8 cellular contexts compared by ENCODE assay signal in the genomic region with DNA sequence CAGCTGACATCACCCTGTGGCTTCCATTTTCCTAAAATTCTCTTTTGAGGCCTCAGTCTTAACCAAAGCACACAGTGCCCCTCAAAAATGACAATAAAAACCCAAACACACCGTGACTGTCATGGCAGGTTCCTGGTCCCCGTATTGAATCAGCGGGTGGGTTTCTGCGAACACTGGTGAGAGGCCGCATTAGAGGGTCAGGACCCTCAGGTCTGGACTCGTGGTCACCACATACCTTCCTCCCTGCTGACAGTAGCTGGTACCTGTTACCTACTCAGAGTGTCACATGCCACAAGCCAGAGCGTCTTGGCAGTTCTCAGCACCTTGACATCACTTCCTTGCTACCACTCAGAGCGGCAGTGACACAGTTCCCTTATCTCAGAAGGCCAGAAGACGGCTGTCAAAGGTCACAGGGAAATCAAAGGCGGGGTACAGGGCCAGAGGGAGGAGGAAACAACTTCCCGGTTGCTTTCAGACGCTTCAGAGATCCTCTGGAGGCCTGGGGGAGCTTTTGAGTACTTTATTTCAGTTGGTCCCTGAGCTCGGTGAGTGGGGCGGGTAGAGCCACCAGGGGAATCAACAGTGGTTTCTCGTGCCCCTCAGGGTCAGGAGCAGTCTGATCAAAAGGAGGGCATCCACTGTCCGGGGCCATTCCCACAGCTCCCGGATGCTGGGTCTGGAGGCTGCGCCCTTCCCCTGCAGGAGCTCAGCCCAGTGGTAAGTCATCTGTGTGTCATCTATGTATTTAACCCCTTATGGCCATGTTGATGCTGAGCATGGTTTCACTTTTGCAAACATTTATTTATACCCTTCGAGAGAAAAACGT. TPM values are rescaled to one million over a fixed set of nuclear protein-coding genes. Genes with fewer than 3 reads are reported as not detected.
DNase-seq lines count a peak whose midpoint lies in the region; ATAC-seq and TF ChIP-seq lines count a peak whose summit lies in the region.

CCR5AS (minus strand) TSS at position 281 of the 826 bp plus-strand sequence.
A gene with protein sequence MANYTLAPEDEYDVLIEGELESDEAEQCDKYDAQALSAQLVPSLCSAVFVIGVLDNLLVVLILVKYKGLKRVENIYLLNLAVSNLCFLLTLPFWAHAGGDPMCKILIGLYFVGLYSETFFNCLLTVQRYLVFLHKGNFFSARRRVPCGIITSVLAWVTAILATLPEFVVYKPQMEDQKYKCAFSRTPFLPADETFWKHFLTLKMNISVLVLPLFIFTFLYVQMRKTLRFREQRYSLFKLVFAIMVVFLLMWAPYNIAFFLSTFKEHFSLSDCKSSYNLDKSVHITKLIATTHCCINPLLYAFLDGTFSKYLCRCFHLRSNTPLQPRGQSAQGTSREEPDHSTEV (plus strand): TSS at position 474 of the 826 bp plus-strand sequence. CDS start 821 bp downstream, outside the sequence.

- no peaks in the 10 kb centered on the region for H3K36me3 ChIP-seq in PC-3 (ENCODE audit: low read depth, low read length)
- H3K36me3 ChIP-seq in WERI-Rb-1, result no peaks in the 10 kb centered on the region

- TF ChIP-seq CTCF in PC-3 (conservative IDR thresholded peaks at IDR 0.05; ENCODE audit: low read depth, low read length) (no peak), WERI-Rb-1 (IDR thresholded peaks at IDR 0.05; ENCODE audit: low read depth, low read length) (no peak)

- H3K36me3 Mint-ChIP-seq in activated naive CD4-positive, alpha-beta T cell treated with anti-CD3 and anti-CD28 coated beads, Interleukin-2, amount 50 U/mL, for 24 hours, result no peaks in the 10 kb centered on the region

- H3K9me3 Mint-ChIP-seq in activated naive CD4-positive, alpha-beta T cell treated with anti-CD3 and anti-CD28 coated beads, Interleukin-2, amount 50 U/mL, for 24 hours, result no peaks in the 10 kb centered on the region

- peaks cover 27% of the 10 kb centered on the region for H3K4me1 Mint-ChIP-seq in activated naive CD4-positive, alpha-beta T cell treated with anti-CD3 and anti-CD28 coated beads, Interleukin-2, amount 50 U/mL, for 24 hours

- H3K9me2 ChIP-seq in PC-3 (replicated peaks; ENCODE audit: low read length), result no peaks in the 10 kb centered on the region

- no peaks in the 10 kb centered on the region for H3K27me3 Mint-ChIP-seq in activated naive CD4-positive, alpha-beta T cell treated with anti-CD3 and anti-CD28 coated beads, Interleukin-2, amount 50 U/mL, for 24 hours

- no peaks in the 10 kb centered on the region for H3F3A ChIP-seq in PC-3 (ENCODE audit: low read length, unreplicated experiment)

- TSS peak; percentile 72 for BruUV-seq in PC-3 (replicated peaks; lab: Mats Ljungman, UMichigan)

- peak within 1 kb of the TSS; percentile 86 for H3K4me2 ChIP-seq in PC-3 (ENCODE audit: low read length)

- POLR2A ChIA-PET in PC-3 (lab: Charles Lee; ENCODE audit: unreplicated experiment), result interaction anchor here (0.6 to 0.7 kb wide), 4 partner anchors 17 to 503 kb away, joined by 3 to 15 read pairs (median 4); partner anchors contain the start of gene FYCO1

- H3K4me3 ChIP-seq in GM08714 (ENCODE audit: low read length), result peak within 1 kb of the TSS; percentile 41; the same call in 1 of the 2 replicates
- H3K4me3 ChIP-seq in PC-3 (ENCODE audit: low read length), result peak within 1 kb of the TSS; percentile 63
- H3K4me3 ChIP-seq in WERI-Rb-1 (ENCODE audit: low read depth, low read length), result no peak within 1 kb of the TSS

- H3K27ac ChIP-seq in PC-3 (ENCODE audit: low read length), result peak within 1 kb of the TSS; percentile 95
- no peak within 1 kb of the TSS for H3K27ac ChIP-seq in WERI-Rb-1

- intact Hi-C loops in PC-3 (cut with micrococcal nuclease), result loop anchor here (2.0 to 5.0 kb wide), 2 partner anchors 16 to 285 kb away; partner anchors contain the start of gene ALS2CL

- peak within 1 kb of the TSS; percentile 82 for H3K4me3 Mint-ChIP-seq in activated naive CD4-positive, alpha-beta T cell treated with anti-CD3 and anti-CD28 coated beads, Interleukin-2, amount 50 U/mL, for 24 hours

- peak within 1 kb of the TSS; percentile 79 for H3K9ac ChIP-seq in PC-3 (ENCODE audit: low read length)

- H3K9me3 ChIP-seq in PC-3 (ENCODE audit: low read length) (no peaks in the 10 kb centered on the region), WERI-Rb-1 (ENCODE audit: severe bottlenecking) (no peaks in the 10 kb centered on the region)

- H3K27ac Mint-ChIP-seq in activated naive CD4-positive, alpha-beta T cell treated with anti-CD3 and anti-CD28 coated beads, Interleukin-2, amount 50 U/mL, for 24 hours, result peak within 1 kb of the TSS; percentile 35

- H4K20me1 ChIP-seq in PC-3 (ENCODE audit: low read length), result no peaks in the 10 kb centered on the region

- ATAC-seq in PC-3, result peak; percentile 83
- no peak for ATAC-seq in GM18909 (IDR thresholded peaks at IDR 0.05; ENCODE audit: poor library complexity, unreplicated experiment)

- peaks cover 43% of the 10 kb centered on the region for H3K4me1 ChIP-seq in PC-3 (ENCODE audit: insufficient read depth, low read length)

- CTCF ChIA-PET in PC-3 (lab: Charles Lee), result interaction anchor here (1.1 to 1.3 kb wide), 2 partner anchors 35 to 191 kb away, joined by 4 read pairs; no protein-coding TSS in a partner anchor

- DNase-seq in PC-3 (peak; percentile 86), inferior parietal cortex (ENCODE audit: extremely low spot score) (peak; percentile 53), WERI-Rb-1 (no peak), epidermal melanocyte (ENCODE audit: insufficient read length, low spot score) (no peak)
- peak; percentile 48 for DNase-seq in stimulated activated CD4-positive, alpha-beta T cell treated with anti-CD3 and anti-CD28 coated beads, Interleukin-15, amount 100 ng/mL, for 24 hours

- H3K79me2 ChIP-seq in PC-3 (ENCODE audit: low read length), result no peaks in the 10 kb centered on the region

- no peaks in the 10 kb centered on the region for H3K27me3 ChIP-seq in PC-3 (ENCODE audit: low read length)
- peaks cover 72% of the 10 kb centered on the region for H3K27me3 ChIP-seq in WERI-Rb-1 (ENCODE audit: insufficient read depth, low read depth, severe bottlenecking)

- peak within 1 kb of the TSS; percentile 74 for H2AFZ ChIP-seq in PC-3 (ENCODE audit: low read length)

RNA-seq across cellular contexts. Expression of the second gene that starts in this region (rescaled TPM):
- 5.5 and 6.0 TPM in 2 replicates for total RNA-seq in PC-3 (2014; rRNA removed)

Comparison
In these comparisons a context has a peak if more than half of its experiments do, and no peak if none do; other contexts are left out.
1. DNase-seq: peak in PC-3 (single experiment), inferior parietal cortex (single experiment) and stimulated activated CD4-positive, alpha-beta T cell treated with anti-CD3 and anti-CD28 coated beads, Interleukin-15, amount 100 ng/mL, for 24 hours (single experiment); none in WERI-Rb-1 (single experiment) and epidermal melanocyte (single experiment).